In the genomic region with DNA sequence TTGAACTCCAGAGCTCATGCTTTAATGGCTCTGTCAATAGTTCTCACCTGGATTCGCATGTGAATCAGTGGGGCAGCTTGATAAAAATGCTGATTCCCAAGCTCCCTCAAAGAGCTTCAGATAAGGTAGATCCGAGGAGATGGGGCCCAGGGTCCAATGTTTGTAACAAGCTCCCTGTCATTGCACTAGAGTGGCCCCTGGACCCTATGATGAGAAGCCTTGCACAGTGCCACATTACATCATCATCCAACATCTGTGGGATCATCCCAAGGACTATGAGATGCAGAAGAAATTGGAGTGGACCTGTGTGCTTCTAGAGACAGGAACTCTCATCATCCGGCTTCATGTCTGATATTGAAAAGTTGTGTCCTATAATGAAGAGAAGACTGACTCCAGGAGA, we compare ENCODE assay signal across 24 cellular contexts.
DNase-seq lines count a peak whose midpoint lies in the region; ATAC-seq, FAIRE-seq and TF ChIP-seq lines count a peak whose summit lies in the region.
"Had no signal": no experiment of that assay in that cellular context is flagged by ENCODE, and none has a peak within 500 bp of the region (broad histone marks: within the 10 kb centered on the region; RNA-seq: fewer than 3 reads in every experiment).

No MANE protein-coding gene starts in this region.

- no peak overlapping the region for H3K4me3 Mint-ChIP-seq in neural progenitor cell
- H3K4me3 Mint-ChIP-seq: CD14-positive monocyte; CD4-positive, alpha-beta memory T cell; CD4-positive, CD25-positive, alpha-beta regulatory T cell; CD8-positive, alpha-beta memory T cell had no signal

- in situ Hi-C loops in HepG2 (cut with HindIII; ENCODE audit: extremely low pct_ligation_motif_present, low pct_unique_long_range_greater_than_20kb) = no loop called here

- no peaks in the 10 kb centered on the region for H3K27me3 Mint-ChIP-seq in neural progenitor cell (ENCODE audit: insufficient read depth, low read depth)
- H3K27me3 Mint-ChIP-seq: CD4-positive, alpha-beta memory T cell; CD4-positive, CD25-positive, alpha-beta regulatory T cell; CD8-positive, alpha-beta memory T cell had no signal

- TF ChIP-seq POLR2A in HepG2 (IDR thresholded peaks at IDR 0.05; ENCODE audit: insufficient read depth in 1 of 2, low read depth in 2 of 2, low read length in 2 of 2) = no peak
- TF ChIP-seq POLR2A in right lobe of liver (IDR thresholded peaks at IDR 0.05) = no peak

- no peak for ATAC-seq in HepG2
- no peak for ATAC-seq in right lobe of liver
- no peak for ATAC-seq in esophagus mucosa

- intact Hi-C loops in HepG2 (cut with micrococcal nuclease; ENCODE audit: unreplicated experiment) = no loop called here
- intact Hi-C loops in right lobe of liver (cut with DNase I) = no loop called here

- no peak overlapping the region for H2AFZ ChIP-seq in HepG2 (ENCODE audit: low read length)
- H2AFZ ChIP-seq in neural progenitor cell (replicated peaks) = no peak overlapping the region

- no peak overlapping the region for H3K9ac ChIP-seq in HepG2 (ENCODE audit: insufficient read depth, low read depth, low read length)
- no peak overlapping the region for H3K9ac ChIP-seq in neural progenitor cell
- H3K9ac ChIP-seq: BLaER1 had no signal

- H3K9me3 ChIP-seq in HepG2 (ENCODE audit: low read length) (no peaks in the 10 kb centered on the region), right lobe of liver (no peaks in the 10 kb centered on the region), neural progenitor cell (ENCODE audit: low read depth) (no peaks in the 10 kb centered on the region)
- H3K9me3 ChIP-seq: BE2C, BLaER1 had no signal

- H3K27me3 ChIP-seq in HepG2 (ENCODE audit: control insufficient read depth in 1 of 2, insufficient read depth in 2 of 2, low read length in 2 of 2) (no peaks in the 10 kb centered on the region), right lobe of liver (no peaks in the 10 kb centered on the region), neural progenitor cell (no peaks in the 10 kb centered on the region)
- H3K27me3 ChIP-seq: BE2C, BLaER1 had no signal

- H4K20me1 ChIP-seq in HepG2 (ENCODE audit: insufficient read depth, low read length) = no peaks in the 10 kb centered on the region
- no peaks in the 10 kb centered on the region for H4K20me1 ChIP-seq in neural progenitor cell (ENCODE audit: low read depth)
- H4K20me1 ChIP-seq: BLaER1 had no signal

- CTCF ChIA-PET in HepG2 (lab: Yijun Ruan, JAX; ENCODE audit: low intra/inter-chr PET ratio, low total read pairs) = no interaction called here

- 38% methylated on average over 3 of the region's 3 CpGs for WGBS in HepG2 (ENCODE audit: low lambda C conversion rate)
- WGBS in right lobe of liver (ENCODE audit: insufficient coverage, low coverage, low lambda C conversion rate, missing lambda C conversion rate) = 87% methylated on average over 3 of the region's 3 CpGs

- TF ChIP-seq CTCF in HepG2 (CRISPR knock-in tag; IDR thresholded peaks at IDR 0.05) = no peak
- TF ChIP-seq CTCF in right lobe of liver (IDR thresholded peaks at IDR 0.05) = no peak
- TF ChIP-seq CTCF in neural progenitor cell (IDR thresholded peaks at IDR 0.05) = no peak

- BruUV-seq in HepG2 (replicated peaks; lab: Mats Ljungman, UMichigan) = no TSS peak

- no peaks in the 10 kb centered on the region for H3K36me3 Mint-ChIP-seq in neural progenitor cell
- H3K36me3 Mint-ChIP-seq: CD14-positive monocyte; CD4-positive, alpha-beta memory T cell; CD4-positive, CD25-positive, alpha-beta regulatory T cell; CD8-positive, alpha-beta memory T cell had no signal

- POLR2A ChIA-PET in HepG2 (lab: Yijun Ruan, JAX) = interaction anchor here (0.6 kb wide), 1 partner anchor 666 kb away, joined by 3 read pairs; no protein-coding TSS in a partner anchor

- H3F3A ChIP-seq in neural progenitor cell (ENCODE audit: low read depth) = no peaks in the 10 kb centered on the region

- no peaks in the 10 kb centered on the region for H3K36me3 ChIP-seq in HepG2 (replicated peaks in 1 of 2; ENCODE audit: control insufficient read depth in 1 of 2, insufficient read depth in 2 of 2, low read length in 2 of 2)
- H3K36me3 ChIP-seq in right lobe of liver = no peaks in the 10 kb centered on the region
- H3K36me3 ChIP-seq in neural progenitor cell = no peaks in the 10 kb centered on the region
- H3K36me3 ChIP-seq: BE2C, BLaER1 had no signal

- no peak overlapping the region for H3K4me3 ChIP-seq in HepG2 (replicated peaks in 1 of 3; ENCODE audit: insufficient read depth in 1 of 3, low read depth in 2 of 3, low read length in 3 of 3)
- H3K4me3 ChIP-seq in right lobe of liver = no peak overlapping the region
- no peak overlapping the region for H3K4me3 ChIP-seq in neural progenitor cell
- H3K4me3 ChIP-seq: BLaER1 had no signal

- no peak for TF ChIP-seq EP300 in HepG2 (IDR thresholded peaks at IDR 0.05; ENCODE audit: low read depth in 2 of 2, low read length in 2 of 2)
- TF ChIP-seq EP300 in HepG2 (CRISPR knock-in tag; IDR thresholded peaks at IDR 0.05; ENCODE audit: borderline replicate concordance) = no peak

- no peak for TF ChIP-seq RAD21 in HepG2 (CRISPR knock-in tag; IDR thresholded peaks at IDR 0.05)

- H3K4me1 ChIP-seq in HepG2 (ENCODE audit: insufficient read depth, low read length) (peaks cover 68% of the 10 kb centered on the region), right lobe of liver (peaks cover 0 to 25% (median 12%) of the 10 kb centered on the region in 4 donors), neural progenitor cell (no peaks in the 10 kb centered on the region)
- H3K4me1 ChIP-seq: BE2C had no signal

- no peak for FAIRE-seq in HepG2 (lab: Jason Lieb, UNC)
- FAIRE-seq: A204.1, G401.6, GM12891, GM19239 had no signal

- H3K9me3 Mint-ChIP-seq in neural progenitor cell = no peaks in the 10 kb centered on the region

- H3K4me2 ChIP-seq in HepG2 (ENCODE audit: low read depth, low read length) = no peak overlapping the region
- H3K4me2 ChIP-seq in neural progenitor cell = no peak overlapping the region

- H3K27ac ChIP-seq in HepG2 (ENCODE audit: extremely low read length, insufficient read depth, low read length) (no peak overlapping the region), right lobe of liver (no peak overlapping the region), neural progenitor cell (no peak overlapping the region)
- H3K27ac ChIP-seq: 22Rv1, BLaER1 had no signal

- peak overlapping the region; percentile 66 for H3K27ac Mint-ChIP-seq in neural progenitor cell
- H3K27ac Mint-ChIP-seq: CD14-positive monocyte; CD4-positive, alpha-beta memory T cell; CD4-positive, CD25-positive, alpha-beta regulatory T cell; CD8-positive, alpha-beta memory T cell had no signal

- no peaks in the 10 kb centered on the region for H3K4me1 Mint-ChIP-seq in neural progenitor cell
- H3K4me1 Mint-ChIP-seq: CD14-positive monocyte; CD4-positive, alpha-beta memory T cell; CD4-positive, CD25-positive, alpha-beta regulatory T cell; CD8-positive, alpha-beta memory T cell had no signal

- DNase-seq in HepG2 (ENCODE audit: low spot score) (peak; percentile 18), right lobe of liver (no peak), neural progenitor cell (ENCODE audit: low spot score) (no peak), DMS79 treated with DMSO at 0.1 percent for 48 hours (lab: John Stamatoyannopoulos, UW) (no peak)
- DNase-seq: ACHN; BE2C; C1 segment of cervical spinal cord; CD4-positive, alpha-beta memory T cell; CD4-positive, CD25-positive, alpha-beta regulatory T cell; CD8-positive, alpha-beta memory T cell; COR-L47; DMS 273 treated with DMSO at 0.1 percent for 48 hours; DMS153; DMS53; DMS79; GF-D8 had no signal

- no peaks in the 10 kb centered on the region for H3K79me2 ChIP-seq in HepG2 (ENCODE audit: insufficient read depth, low read length)
- no peaks in the 10 kb centered on the region for H3K79me2 ChIP-seq in neural progenitor cell (ENCODE audit: low read depth)

TF ChIP-seq in HepG2, 621 proteins besides CTCF, POLR2A, EP300 and RAD21 (continues in another document):
- TF ChIP-seq ZNF292 (CRISPR knock-in tag; IDR thresholded peaks at IDR 0.05; ENCODE audit: borderline replicate concordance, low read depth) = no peak
- no peak for TF ChIP-seq PRPF4 (IDR thresholded peaks at IDR 0.05; ENCODE audit: low read depth, low read length, poor library complexity, severe bottlenecking)
- TF ChIP-seq, protein P1, sequence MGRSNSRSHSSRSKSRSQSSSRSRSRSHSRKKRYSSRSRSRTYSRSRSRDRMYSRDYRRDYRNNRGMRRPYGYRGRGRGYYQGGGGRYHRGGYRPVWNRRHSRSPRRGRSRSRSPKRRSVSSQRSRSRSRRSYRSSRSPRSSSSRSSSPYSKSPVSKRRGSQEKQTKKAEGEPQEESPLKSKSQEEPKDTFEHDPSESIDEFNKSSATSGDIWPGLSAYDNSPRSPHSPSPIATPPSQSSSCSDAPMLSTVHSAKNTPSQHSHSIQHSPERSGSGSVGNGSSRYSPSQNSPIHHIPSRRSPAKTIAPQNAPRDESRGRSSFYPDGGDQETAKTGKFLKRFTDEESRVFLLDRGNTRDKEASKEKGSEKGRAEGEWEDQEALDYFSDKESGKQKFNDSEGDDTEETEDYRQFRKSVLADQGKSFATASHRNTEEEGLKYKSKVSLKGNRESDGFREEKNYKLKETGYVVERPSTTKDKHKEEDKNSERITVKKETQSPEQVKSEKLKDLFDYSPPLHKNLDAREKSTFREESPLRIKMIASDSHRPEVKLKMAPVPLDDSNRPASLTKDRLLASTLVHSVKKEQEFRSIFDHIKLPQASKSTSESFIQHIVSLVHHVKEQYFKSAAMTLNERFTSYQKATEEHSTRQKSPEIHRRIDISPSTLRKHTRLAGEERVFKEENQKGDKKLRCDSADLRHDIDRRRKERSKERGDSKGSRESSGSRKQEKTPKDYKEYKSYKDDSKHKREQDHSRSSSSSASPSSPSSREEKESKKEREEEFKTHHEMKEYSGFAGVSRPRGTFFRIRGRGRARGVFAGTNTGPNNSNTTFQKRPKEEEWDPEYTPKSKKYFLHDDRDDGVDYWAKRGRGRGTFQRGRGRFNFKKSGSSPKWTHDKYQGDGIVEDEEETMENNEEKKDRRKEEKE (IDR thresholded peaks at IDR 0.05) = no peak
- TF ChIP-seq ZBTB3 (CRISPR knock-in tag; IDR thresholded peaks at IDR 0.05; ENCODE audit: borderline replicate concordance, low read depth) = no peak
- no peak for TF ChIP-seq ZNF746 (CRISPR knock-in tag; IDR thresholded peaks at IDR 0.05)
- TF ChIP-seq, protein P2, sequence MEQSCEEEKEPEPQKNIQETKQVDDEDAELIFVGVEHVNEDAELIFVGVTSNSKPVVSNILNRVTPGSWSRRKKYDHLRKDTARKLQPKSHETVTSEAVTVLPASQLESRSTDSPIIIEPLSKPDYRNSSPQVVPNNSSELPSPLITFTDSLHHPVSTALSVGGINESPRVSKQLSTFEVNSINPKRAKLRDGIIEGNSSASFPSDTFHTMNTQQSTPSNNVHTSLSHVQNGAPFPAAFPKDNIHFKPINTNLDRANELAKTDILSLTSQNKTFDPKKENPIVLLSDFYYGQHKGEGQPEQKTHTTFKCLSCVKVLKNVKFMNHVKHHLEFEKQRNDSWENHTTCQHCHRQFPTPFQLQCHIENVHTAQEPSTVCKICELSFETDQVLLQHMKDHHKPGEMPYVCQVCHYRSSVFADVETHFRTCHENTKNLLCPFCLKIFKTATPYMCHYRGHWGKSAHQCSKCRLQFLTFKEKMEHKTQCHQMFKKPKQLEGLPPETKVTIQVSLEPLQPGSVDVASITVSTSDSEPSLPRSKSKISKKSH (CRISPR knock-in tag; IDR thresholded peaks at IDR 0.05; ENCODE audit: borderline replicate concordance) = no peak
- TF ChIP-seq SNAI1 (CRISPR knock-in tag; IDR thresholded peaks at IDR 0.05; ENCODE audit: borderline replicate concordance) = no peak
- no peak for TF ChIP-seq TBP (CRISPR knock-in tag; IDR thresholded peaks at IDR 0.05)
